ENCODE assay signal across 25 cellular contexts in the genomic region with DNA sequence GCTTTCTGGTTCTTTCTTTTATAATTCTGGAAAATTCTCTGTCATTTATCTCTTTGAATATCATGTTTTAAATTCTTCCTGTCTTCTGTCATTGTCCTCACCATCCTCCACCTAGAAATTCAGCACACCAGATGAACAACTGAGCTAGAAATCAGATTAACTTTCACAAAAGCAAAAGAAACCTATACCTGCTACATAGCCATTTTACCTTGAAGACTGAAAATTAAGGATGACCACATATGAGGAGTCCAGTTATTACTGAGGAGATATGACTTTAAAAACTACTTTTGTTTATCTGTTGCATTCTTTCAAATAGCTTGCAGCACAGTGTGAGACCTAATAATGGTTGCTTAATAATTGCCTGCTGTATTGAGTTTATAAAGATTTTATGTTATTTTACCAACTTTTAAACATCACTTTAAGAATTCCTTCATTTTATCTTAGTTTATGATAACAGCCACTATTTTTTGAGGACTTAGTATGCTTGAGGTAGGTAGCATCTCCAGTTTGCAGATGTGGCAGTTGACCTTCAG.
DNase-seq lines count a peak whose midpoint lies in the region; ATAC-seq, FAIRE-seq and TF ChIP-seq lines count a peak whose summit lies in the region.
"Had no signal": no experiment of that assay in that cellular context is flagged by ENCODE, and none has a peak within 500 bp of the region (broad histone marks: within the 10 kb centered on the region; RNA-seq: fewer than 3 reads in every experiment).

No MANE protein-coding gene starts in this region.

- H3K27me3 Mint-ChIP-seq in activated T-cell treated with anti-CD3 and anti-CD28 coated beads, Interleukin-2, amount 50 U/mL, for 24 hours: no peaks in the 10 kb centered on the region
- H3K27me3 Mint-ChIP-seq: CD4-positive, alpha-beta memory T cell; CD4-positive, CD25-positive, alpha-beta regulatory T cell; CD8-positive, alpha-beta memory T cell had no signal

- H3K36me3 ChIP-seq in GM12878 (ENCODE audit: control insufficient read depth in 2 of 2, insufficient read depth in 2 of 2, low read length in 1 of 2): no peaks in the 10 kb centered on the region
- H3K36me3 ChIP-seq: BE2C, BLaER1 had no signal

- no peaks in the 10 kb centered on the region for H3K9me3 ChIP-seq in A549
- H3K9me3 ChIP-seq in GM12878 (replicated peaks; ENCODE audit: control insufficient read depth, insufficient read depth, low read length): no peaks in the 10 kb centered on the region
- H3K9me3 ChIP-seq: BE2C, BLaER1 had no signal

- no peaks in the 10 kb centered on the region for H3K9me3 Mint-ChIP-seq in activated T-cell treated with anti-CD3 and anti-CD28 coated beads, Interleukin-2, amount 50 U/mL, for 24 hours
- H3K9me3 Mint-ChIP-seq: CD14-positive monocyte; CD4-positive, alpha-beta memory T cell; CD4-positive, CD25-positive, alpha-beta regulatory T cell; CD8-positive, alpha-beta memory T cell had no signal

- H3K4me1 Mint-ChIP-seq in activated T-cell treated with anti-CD3 and anti-CD28 coated beads, Interleukin-2, amount 50 U/mL, for 24 hours (ENCODE audit: low read depth): no peaks in the 10 kb centered on the region
- H3K4me1 Mint-ChIP-seq: CD14-positive monocyte had no signal

- DNase-seq in A549 (ENCODE audit: low read depth in 1 of 2, low spot score in 1 of 2) (no peak), GM12878 (ENCODE audit: low read depth, low spot score) (no peak), fibroblast of villous mesenchyme (ENCODE audit: low read depth) (peak; percentile 4), HEK293T (ENCODE audit: extremely low spot score) (no peak), NCI-H146 (lab: John Stamatoyannopoulos, UW) (no peak)
- no peak for DNase-seq in activated T-cell treated with anti-CD3 and anti-CD28 coated beads, Interleukin-2, amount 50 U/mL, for 24 hours
- DNase-seq: ACHN; BE2C; C1 segment of cervical spinal cord; CD4-positive, alpha-beta memory T cell; CD4-positive, CD25-positive, alpha-beta regulatory T cell; CD8-positive, alpha-beta memory T cell; COR-L47; DMS 273 treated with DMSO at 0.1 percent for 48 hours; DMS153; DMS53; DMS79; DND-41; EL; GDM1 had no signal

- no peak overlapping the region for H3K9ac ChIP-seq in GM12878 (ENCODE audit: control insufficient read depth, insufficient read depth, low read length)
- H3K9ac ChIP-seq: BLaER1 had no signal

- no peaks in the 10 kb centered on the region for H3K36me3 Mint-ChIP-seq in activated T-cell treated with anti-CD3 and anti-CD28 coated beads, Interleukin-2, amount 50 U/mL, for 24 hours (ENCODE audit: low read depth)
- H3K36me3 Mint-ChIP-seq: CD14-positive monocyte had no signal

- in situ Hi-C loops in GM12878 (cut with MboI): no loop called here

- H3K27ac ChIP-seq in A549 (no peak overlapping the region), GM12878 (ENCODE audit: control insufficient read depth, insufficient read depth) (no peak overlapping the region)
- H3K27ac ChIP-seq: 22Rv1, BLaER1 had no signal

- no peak overlapping the region for H3K4me3 Mint-ChIP-seq in activated T-cell treated with anti-CD3 and anti-CD28 coated beads, Interleukin-2, amount 50 U/mL, for 24 hours
- H3K4me3 Mint-ChIP-seq: CD14-positive monocyte; CD4-positive, alpha-beta memory T cell; CD4-positive, CD25-positive, alpha-beta regulatory T cell; CD8-positive, alpha-beta memory T cell had no signal

- H2AFZ ChIP-seq in GM12878 (ENCODE audit: control insufficient read depth, low read depth, low read length): no peak overlapping the region

- H4K20me1 ChIP-seq in GM12878 (ENCODE audit: control insufficient read depth, insufficient read depth): no peaks in the 10 kb centered on the region
- H4K20me1 ChIP-seq: BLaER1 had no signal

- no peak for TF ChIP-seq RAD21 in A549 (conservative IDR thresholded peaks at IDR 0.05 in 1 of 2, IDR thresholded peaks at IDR 0.05 in 1 of 2)
- TF ChIP-seq RAD21 in GM12878 (IDR thresholded peaks at IDR 0.05; ENCODE audit: insufficient read depth, low read depth, low read length): no peak

- no peaks in the 10 kb centered on the region for H3K27me3 ChIP-seq in GM12878 (replicated peaks in 1 of 2; ENCODE audit: control insufficient read depth in 2 of 2, insufficient read depth in 2 of 2, low read length in 1 of 2)
- H3K27me3 ChIP-seq: BE2C, BLaER1 had no signal

- no peaks in the 10 kb centered on the region for H3K79me2 ChIP-seq in GM12878 (ENCODE audit: control insufficient read depth, insufficient read depth, low read length)

- no TSS peak for BruUV-seq in GM12878 (replicated peaks; lab: Mats Ljungman, UMichigan)

- no peak overlapping the region for H3K27ac Mint-ChIP-seq in activated T-cell treated with anti-CD3 and anti-CD28 coated beads, Interleukin-2, amount 50 U/mL, for 24 hours
- H3K27ac Mint-ChIP-seq: CD14-positive monocyte; CD4-positive, alpha-beta memory T cell; CD4-positive, CD25-positive, alpha-beta regulatory T cell; CD8-positive, alpha-beta memory T cell had no signal

- TF ChIP-seq CTCF in A549 (IDR thresholded peaks at IDR 0.05) (no peak), GM12878 (IDR thresholded peaks at IDR 0.05 in 2 of 3, conservative IDR thresholded peaks at IDR 0.05 in 1 of 3; ENCODE audit: control insufficient read depth in 2 of 3, extremely low read depth in 1 of 3, insufficient read depth in 1 of 3, low read depth in 3 of 3, low read length in 3 of 3) (no peak), fibroblast of villous mesenchyme (IDR thresholded peaks at IDR 0.05; ENCODE audit: insufficient read depth, low read depth, low read length) (no peak)

- H3K4me3 ChIP-seq in A549 (no peak overlapping the region), GM12878 (no peak overlapping the region), fibroblast of villous mesenchyme (ENCODE audit: low read depth, low read length) (no peak overlapping the region)
- H3K4me3 ChIP-seq: BLaER1 had no signal

- H3K4me1 ChIP-seq in A549: no peaks in the 10 kb centered on the region
- H3K4me1 ChIP-seq in GM12878 (ENCODE audit: control insufficient read depth, insufficient read depth, low read length): no peaks in the 10 kb centered on the region
- H3K4me1 ChIP-seq: BE2C, BLaER1 had no signal

- intact Hi-C loops in GM12878 (cut with micrococcal nuclease; ENCODE audit: unreplicated experiment): no loop called here

- CTCF ChIA-PET in A549 (lab: Yijun Ruan, JAX) (interaction anchor here (0.6 kb wide), 1 partner anchor 12 kb away, joined by 4 read pairs; no protein-coding TSS in a partner anchor), GM12878 (lab: Yijun Ruan, JAX) (interaction anchor here (0.5 to 1.7 kb wide), 3 partner anchors 11 to 72 kb away, joined by 3 to 4 read pairs (median 4); no protein-coding TSS in a partner anchor), HEK293T (lab: Yijun Ruan, JAX) (no interaction called here)

- POLR2A ChIA-PET in A549 (lab: Yijun Ruan, JAX): no interaction called here
- POLR2A ChIA-PET in GM12878 (lab: Charles Lee): no interaction called here
- POLR2A ChIA-PET in HEK293T (lab: Yijun Ruan, JAX): no interaction called here

- RAD21 ChIA-PET in GM12878 (lab: Charles Lee; ENCODE audit: unreplicated experiment): no interaction called here

- SMC1A ChIA-PET in GM12878 (lab: Charles Lee; ENCODE audit: uncharacterized antibody, unreplicated experiment): no interaction called here

- FAIRE-seq in A549 (lab: Jason Lieb, UNC) (peak; percentile 7), GM12878 (lab: Jason Lieb, UNC) (no peak)
- FAIRE-seq: GM12891, GM19239 had no signal

- H3K4me2 ChIP-seq in A549 (no peak overlapping the region), GM12878 (ENCODE audit: control insufficient read depth, insufficient read depth) (no peak overlapping the region)
- H3K4me2 ChIP-seq: BLaER1 had no signal

- TF ChIP-seq EP300 in A549 (IDR thresholded peaks at IDR 0.05) (no peak), GM12878 (IDR thresholded peaks at IDR 0.05; ENCODE audit: borderline replicate concordance in 1 of 2, control insufficient read depth in 1 of 2, low read depth in 2 of 2, low read length in 2 of 2) (no peak)

- ATAC-seq in A549: no peak
- no peak for ATAC-seq in GM12878

- TF ChIP-seq POLR2A in A549 (IDR thresholded peaks at IDR 0.05; ENCODE audit: low read length) (no peak), GM12878 (IDR thresholded peaks at IDR 0.05; ENCODE audit: low read depth, low read length) (no peak)

TF ChIP-seq in A549, 52 proteins besides CTCF, POLR2A, EP300 and RAD21 (continues in another document):
- TF ChIP-seq, protein P1, sequence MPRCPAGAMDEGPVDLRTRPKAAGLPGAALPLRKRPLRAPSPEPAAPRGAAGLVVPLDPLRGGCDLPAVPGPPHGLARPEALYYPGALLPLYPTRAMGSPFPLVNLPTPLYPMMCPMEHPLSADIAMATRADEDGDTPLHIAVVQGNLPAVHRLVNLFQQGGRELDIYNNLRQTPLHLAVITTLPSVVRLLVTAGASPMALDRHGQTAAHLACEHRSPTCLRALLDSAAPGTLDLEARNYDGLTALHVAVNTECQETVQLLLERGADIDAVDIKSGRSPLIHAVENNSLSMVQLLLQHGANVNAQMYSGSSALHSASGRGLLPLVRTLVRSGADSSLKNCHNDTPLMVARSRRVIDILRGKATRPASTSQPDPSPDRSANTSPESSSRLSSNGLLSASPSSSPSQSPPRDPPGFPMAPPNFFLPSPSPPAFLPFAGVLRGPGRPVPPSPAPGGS (IDR thresholded peaks at IDR 0.05): no peak
- no peak for TF ChIP-seq POLR2AphosphoS2 (conservative IDR thresholded peaks at IDR 0.05; ENCODE audit: low read length)

TF ChIP-seq in GM12878, 131 proteins besides CTCF, POLR2A, EP300 and RAD21 (continues in another document):
- no peak for TF ChIP-seq NR2F1 (conservative IDR thresholded peaks at IDR 0.05)

TF ChIP-seq in HEK293T, 16 proteins besides CTCF, POLR2A, EP300 and RAD21:
- TF ChIP-seq FOXK2 (IDR thresholded peaks at IDR 0.05) (no peak), LEF1 (IDR thresholded peaks at IDR 0.05; ENCODE audit: borderline replicate concordance) (no peak), SUZ12 (IDR thresholded peaks at IDR 0.05) (no peak), FOXA1 (IDR thresholded peaks at IDR 0.05) (no peak), TARDBP (IDR thresholded peaks at IDR 0.05) (no peak), NFRKB (IDR thresholded peaks at IDR 0.05) (no peak), ELF4 (IDR thresholded peaks at IDR 0.05) (no peak), BHLHE40 (IDR thresholded peaks at IDR 0.05; ENCODE audit: borderline replicate concordance) (no peak), L3MBTL2 (conservative IDR thresholded peaks at IDR 0.05) (no peak)
- TF ChIP-seq, protein P2, sequence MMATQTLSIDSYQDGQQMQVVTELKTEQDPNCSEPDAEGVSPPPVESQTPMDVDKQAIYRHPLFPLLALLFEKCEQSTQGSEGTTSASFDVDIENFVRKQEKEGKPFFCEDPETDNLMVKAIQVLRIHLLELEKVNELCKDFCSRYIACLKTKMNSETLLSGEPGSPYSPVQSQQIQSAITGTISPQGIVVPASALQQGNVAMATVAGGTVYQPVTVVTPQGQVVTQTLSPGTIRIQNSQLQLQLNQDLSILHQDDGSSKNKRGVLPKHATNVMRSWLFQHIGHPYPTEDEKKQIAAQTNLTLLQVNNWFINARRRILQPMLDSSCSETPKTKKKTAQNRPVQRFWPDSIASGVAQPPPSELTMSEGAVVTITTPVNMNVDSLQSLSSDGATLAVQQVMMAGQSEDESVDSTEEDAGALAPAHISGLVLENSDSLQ (IDR thresholded peaks at IDR 0.05): no peak
